ENCODE assay signal across 8 cellular contexts in the genomic region with DNA sequence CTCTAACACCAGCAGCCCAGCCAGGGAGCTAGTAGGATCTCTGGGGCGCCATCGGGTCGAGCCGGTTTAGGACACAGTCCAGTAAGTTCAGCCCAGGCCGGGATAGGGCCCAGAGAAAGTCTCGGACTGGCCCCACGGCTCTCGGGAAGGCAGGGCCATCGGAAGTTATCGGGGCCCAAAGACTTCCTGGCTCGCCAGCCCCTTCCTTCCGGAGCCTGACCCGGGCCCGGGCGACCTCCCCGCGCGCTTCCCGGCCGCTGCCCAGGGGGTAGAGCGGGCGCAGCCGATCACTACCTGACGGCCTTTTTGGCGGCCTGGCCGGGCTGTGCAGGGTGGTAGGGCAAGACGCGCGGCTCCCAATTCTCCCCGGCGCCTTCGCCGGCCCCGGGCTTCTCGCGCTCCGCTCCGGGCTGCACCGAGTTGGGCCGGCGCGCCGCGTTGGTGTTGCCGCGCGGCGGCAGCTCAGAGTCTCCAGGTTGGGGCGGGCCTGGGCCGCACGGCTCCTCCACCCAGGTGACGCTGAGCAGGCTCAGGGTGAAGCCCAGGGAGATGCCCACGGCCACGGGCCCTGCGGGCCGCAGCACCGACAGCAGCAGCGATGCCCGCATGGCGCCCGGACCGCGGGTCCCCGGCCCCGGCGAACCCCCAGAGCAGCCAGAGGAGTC. TPM values are rescaled to one million over a fixed set of nuclear protein-coding genes. Genes with fewer than 3 reads are reported as not detected.
DNase-seq lines count a peak whose midpoint lies in the region; ATAC-seq and TF ChIP-seq lines count a peak whose summit lies in the region.

No MANE protein-coding gene starts in this region.

- intact Hi-C loops in activated CD4-positive, alpha-beta T cell treated with anti-CD3 and anti-CD28 coated beads for 36 hours (cut with DNase I, micrococcal nuclease) = loop anchor here (1.0 to 10.0 kb wide), 13 partner anchors 9 to 1138 kb away; a partner anchor contains a TSS

- POLR2A ChIA-PET in activated CD4-positive, alpha-beta T cell treated with anti-CD3 and anti-CD28 coated beads for 36 hours (lab: Charles Lee) = interaction anchor here (0.8 to 1.0 kb wide), 2 partner anchors 45 to 104 kb away, joined by 3 read pairs; a partner anchor contains a TSS

- DNase-seq in activated CD4-positive, alpha-beta T cell treated with anti-CD3 and anti-CD28 coated beads for 36 hours = no peak
- DNase-seq in activated CD4-positive, alpha-beta T cell treated with anti-CD3 and anti-CD28 coated beads for 4 hours = no peak
- no peak for DNase-seq in smooth muscle cell (lab: John Stamatoyannopoulos, UW; ENCODE audit: unreplicated experiment)
- DNase-seq in DMS153 treated with DMSO at 0.1 percent for 48 hours (lab: John Stamatoyannopoulos, UW; ENCODE audit: unreplicated experiment) = no peak

- no peaks in the 10 kb centered on the region for H3F3A ChIP-seq in smooth muscle cell (ENCODE audit: low read depth)

- H3K27me3 ChIP-seq in iPS-15b (ENCODE audit: control insufficient read depth, insufficient read depth, low read length) (peaks cover 25% of the 10 kb centered on the region), smooth muscle cell (ENCODE audit: low read depth) (no peaks in the 10 kb centered on the region)

- peaks cover 9% of the 10 kb centered on the region for H3K79me2 ChIP-seq in smooth muscle cell (ENCODE audit: low read depth)

- H3K9me3 Mint-ChIP-seq in activated CD4-positive, alpha-beta T cell treated with anti-CD3 and anti-CD28 coated beads for 36 hours (ENCODE audit: low read depth) = no peaks in the 10 kb centered on the region
- no peaks in the 10 kb centered on the region for H3K9me3 Mint-ChIP-seq in IgD-negative memory B cell

- H3K4me1 ChIP-seq in iPS-15b (ENCODE audit: control insufficient read depth, insufficient read depth, low read length) (peaks cover 10% of the 10 kb centered on the region), smooth muscle cell (ENCODE audit: low read depth) (peaks cover 18% of the 10 kb centered on the region)

- H3K9ac ChIP-seq in iPS-15b (ENCODE audit: low read depth, low read length) = peak overlapping the region; percentile 70
- peak overlapping the region; percentile 69 for H3K9ac ChIP-seq in smooth muscle cell (ENCODE audit: low read depth)

- H3K36me3 ChIP-seq in iPS-15b (ENCODE audit: control insufficient read depth, insufficient read depth, low read length) = peaks cover 24% of the 10 kb centered on the region
- H3K36me3 ChIP-seq in smooth muscle cell (ENCODE audit: low read depth) = no peaks in the 10 kb centered on the region

- H3K36me3 Mint-ChIP-seq in activated CD4-positive, alpha-beta T cell treated with anti-CD3 and anti-CD28 coated beads for 36 hours (ENCODE audit: low read depth) = peaks cover 11% of the 10 kb centered on the region
- no peaks in the 10 kb centered on the region for H3K36me3 Mint-ChIP-seq in IgD-negative memory B cell

- H3K4me3 Mint-ChIP-seq in activated CD4-positive, alpha-beta T cell treated with anti-CD3 and anti-CD28 coated beads for 36 hours = peak overlapping the region; percentile 87
- H3K4me3 Mint-ChIP-seq in IgD-negative memory B cell = peak overlapping the region; percentile 79 to 94 (median 86)

- TF ChIP-seq CTCF in smooth muscle cell (IDR thresholded peaks at IDR 0.05; ENCODE audit: borderline replicate concordance, insufficient read depth, poor library complexity, severe bottlenecking) = no peak

- peak overlapping the region; percentile 53 for H2AFZ ChIP-seq in smooth muscle cell (ENCODE audit: low read depth)

- H3K4me3 ChIP-seq in iPS-15b (ENCODE audit: low read depth, low read length) (peak overlapping the region; percentile 48), smooth muscle cell (peak overlapping the region; percentile 82)

- peaks cover 22% of the 10 kb centered on the region for H3K4me1 Mint-ChIP-seq in activated CD4-positive, alpha-beta T cell treated with anti-CD3 and anti-CD28 coated beads for 36 hours
- peaks cover 6 to 30% (median 8%) of the 10 kb centered on the region in 3 donors for H3K4me1 Mint-ChIP-seq in IgD-negative memory B cell

- CTCF ChIA-PET in activated CD4-positive, alpha-beta T cell treated with anti-CD3 and anti-CD28 coated beads for 36 hours (lab: Charles Lee) = interaction anchor here (0.6 to 6.9 kb wide), 14 partner anchors 10 to 1265 kb away, joined by 3 to 55 read pairs (median 10); a partner anchor contains a TSS

- no peaks in the 10 kb centered on the region for H3K27me3 Mint-ChIP-seq in activated CD4-positive, alpha-beta T cell treated with anti-CD3 and anti-CD28 coated beads for 36 hours
- peaks cover 23% of the 10 kb centered on the region for H3K27me3 Mint-ChIP-seq in IgD-negative memory B cell

- H3K4me2 ChIP-seq in smooth muscle cell = peak overlapping the region; percentile 97

- peak overlapping the region; percentile 66 for H3K27ac Mint-ChIP-seq in activated CD4-positive, alpha-beta T cell treated with anti-CD3 and anti-CD28 coated beads for 36 hours
- H3K27ac Mint-ChIP-seq in IgD-negative memory B cell = peak overlapping the region; percentile 72 to 80 (median 80)

- ATAC-seq in activated CD4-positive, alpha-beta T cell treated with anti-CD3 and anti-CD28 coated beads for 36 hours = peak; percentile 56
- ATAC-seq in GM21737 (IDR thresholded peaks at IDR 0.05; ENCODE audit: unreplicated experiment) = peak; percentile 25

- H3K9me3 ChIP-seq in iPS-15b (ENCODE audit: control insufficient read depth, insufficient read depth, low read length) = no peaks in the 10 kb centered on the region
- H3K9me3 ChIP-seq in smooth muscle cell (replicated peaks; ENCODE audit: low read depth) = no peaks in the 10 kb centered on the region

- peak overlapping the region; percentile 54 for H3K27ac ChIP-seq in angular gyrus (ENCODE audit: low read depth, low read length)
- H3K27ac ChIP-seq in smooth muscle cell (ENCODE audit: low read depth) = peak overlapping the region; percentile 50

- peaks cover 48% of the 10 kb centered on the region for H4K20me1 ChIP-seq in smooth muscle cell (ENCODE audit: low read depth)

- under 1% methylated on average over 58 of the region's 66 CpGs for WGBS in smooth muscle cell (ENCODE audit: low lambda C conversion rate)

RNA-seq across cellular contexts. Expression of a gene that starts 0.5 kb away (rescaled TPM):
- total RNA-seq in activated CD4-positive, alpha-beta T cell treated with anti-CD3 and anti-CD28 coated beads for 36 hours = 10 to 100 TPM; 14.1 to 17.1 TPM
- polyA plus RNA-seq in IgD-negative memory B cell (3.9 TPM), smooth muscle cell (319 and 344 TPM in 2 replicates)
- total RNA-seq in smooth muscle cell = 141 and 156 TPM in 2 replicates

RNA-seq across cellular contexts. Expression of a gene that starts 0.8 kb away (rescaled TPM):
- total RNA-seq in activated CD4-positive, alpha-beta T cell treated with anti-CD3 and anti-CD28 coated beads for 36 hours = 1 to 10 TPM; 2.4 to 2.7 TPM
- 0.28 TPM for polyA plus RNA-seq in IgD-negative memory B cell
- total RNA-seq in smooth muscle cell = 3.3 and 6.9 TPM in 2 replicates
- 3.3 and 8.5 TPM in 2 replicates for polyA plus RNA-seq in smooth muscle cell

RNA-seq across cellular contexts. Expression of a gene that starts 28.3 kb away (rescaled TPM):
- total RNA-seq in activated CD4-positive, alpha-beta T cell treated with anti-CD3 and anti-CD28 coated beads for 36 hours = 1 to 10 TPM; 1.0 to 1.9 TPM
- not detected for polyA plus RNA-seq in IgD-negative memory B cell
- total RNA-seq in smooth muscle cell = 47.1 and 71.9 TPM in 2 replicates
- polyA plus RNA-seq in smooth muscle cell = 51.1 and 67.9 TPM in 2 replicates

RNA-seq across cellular contexts. Expression of a gene that starts 28.8 kb away (rescaled TPM):
- total RNA-seq in activated CD4-positive, alpha-beta T cell treated with anti-CD3 and anti-CD28 coated beads for 36 hours = not detected
- polyA plus RNA-seq in IgD-negative memory B cell (not detected), smooth muscle cell (0.32 and 1.7 TPM in 2 replicates)
- 0.49 TPM in 1 of 2 replicates, not detected in the other for total RNA-seq in smooth muscle cell

RNA-seq across cellular contexts. Expression of a gene that starts 29.0 kb away (rescaled TPM):
- not detected for total RNA-seq in activated CD4-positive, alpha-beta T cell treated with anti-CD3 and anti-CD28 coated beads for 36 hours
- polyA plus RNA-seq in IgD-negative memory B cell (not detected), smooth muscle cell (4.3 and 16.7 TPM in 2 replicates)
- total RNA-seq in smooth muscle cell = 2.4 and 4.0 TPM in 2 replicates

Comparison
In these comparisons a context has a peak if more than half of its experiments do, and no peak if none do; other contexts are left out.
1. RNA of a gene that starts 28.3 kb away (total RNA-seq): 47.1 to 71.9 TPM in smooth muscle cell; 1.0 to 1.9 TPM in activated CD4-positive, alpha-beta T cell treated with anti-CD3 and anti-CD28 coated beads for 36 hours; every median in the first group is over 10 times any median in the second.